ENCODE assay signal across 6 cellular contexts in genomic region chrX:45404206-45404605, GRCh38.
"Had no signal": no experiment of that assay in that cellular context is flagged by ENCODE, and none has a peak within 500 bp of the region (broad histone marks: within the 10 kb centered on the region; RNA-seq: fewer than 3 reads in every experiment).

No MANE protein-coding gene starts in this region.

- H3K4me3 Mint-ChIP-seq: H9 had no signal

- H3K27ac ChIP-seq: GM23248 had no signal

- H3K9ac ChIP-seq: GM23248 had no signal

- H2AFZ ChIP-seq: GM23248 had no signal

- H3K4me3 ChIP-seq: GM23248, K562 had no signal

- DNase-seq: GM23248, GOT3, H9, HCEC 1CT, KG1 had no signal

- ATAC-seq: K562 had no signal
